14 cellular contexts compared by ENCODE assay signal in genomic region chr1:200401263-200401662, GRCh38.
"Had no signal": no experiment of that assay in that cellular context is flagged by ENCODE, and none has a peak within 500 bp of the region (broad histone marks: within the 10 kb centered on the region; RNA-seq: fewer than 3 reads in every experiment).

No MANE protein-coding gene starts in this region.

- H3K27ac ChIP-seq: esophagus squamous epithelium, psoas muscle, thyroid gland, WERI-Rb-1 had no signal

- H3K27me3 ChIP-seq: esophagus squamous epithelium, spleen, thyroid gland had no signal

- H3K9me3 ChIP-seq: esophagus squamous epithelium, psoas muscle, spleen, thyroid gland had no signal

- H3K9me3 Mint-ChIP-seq: natural killer cell treated with Interleukin-12 subunit alpha and Interleukin-12 subunit beta and Interleukin-15 and Interleukin-18, amount 100 ng/mL, for 72 hours had no signal

- H3K27ac Mint-ChIP-seq: activated CD8-positive, alpha-beta memory T cell treated with anti-CD3 and anti-CD28 coated beads, Interleukin-2, amount 10 ng/mL, durations not matched to agents 7 days and 5 days; natural killer cell treated with Interleukin-12 subunit alpha and Interleukin-12 subunit beta and Interleukin-15 and Interleukin-18, amount 100 ng/mL, for 72 hours had no signal

- H3K27me3 Mint-ChIP-seq: activated CD8-positive, alpha-beta memory T cell treated with anti-CD3 and anti-CD28 coated beads, Interleukin-2, amount 10 ng/mL, durations not matched to agents 7 days and 5 days; natural killer cell treated with Interleukin-12 subunit alpha and Interleukin-12 subunit beta and Interleukin-15 and Interleukin-18, amount 100 ng/mL, for 72 hours had no signal

- H3K36me3 ChIP-seq: thyroid gland had no signal

- H3K4me3 Mint-ChIP-seq: activated CD8-positive, alpha-beta memory T cell treated with anti-CD3 and anti-CD28 coated beads, Interleukin-2, amount 10 ng/mL, durations not matched to agents 7 days and 5 days; natural killer cell treated with Interleukin-12 subunit alpha and Interleukin-12 subunit beta and Interleukin-15 and Interleukin-18, amount 100 ng/mL, for 72 hours had no signal

- H3K4me3 ChIP-seq: esophagus squamous epithelium, psoas muscle, spleen, thyroid gland had no signal

- DNase-seq: activated CD4-positive, alpha-beta T cell treated with anti-CD3 and anti-CD28 coated beads, Interleukin-2, amount 50 U/mL, for 48 hours; activated CD8-positive, alpha-beta memory T cell treated with anti-CD3 and anti-CD28 coated beads, Interleukin-2, amount 10 ng/mL, durations not matched to agents 7 days and 5 days; activated naive CD4-positive, alpha-beta T cell treated with anti-CD3 and anti-CD28 coated beads, Interleukin-2, amount 50 U/mL, for 16 hours; activated T-cell treated with anti-CD3 and anti-CD28 coated beads, Interleukin-2, amount 50 U/mL, for 1 hour; esophagus squamous epithelium; foreskin fibroblast; kidney glomerular epithelial cell; psoas muscle; spleen; T1000; thyroid gland; WERI-Rb-1 had no signal

- ATAC-seq: activated CD8-positive, alpha-beta memory T cell treated with anti-CD3 and anti-CD28 coated beads, Interleukin-2, amount 10 ng/mL, durations not matched to agents 7 days and 5 days; natural killer cell treated with Interleukin-12 subunit alpha and Interleukin-12 subunit beta and Interleukin-15 and Interleukin-18, amount 100 ng/mL, for 72 hours; psoas muscle; sciatic nerve had no signal
